In genomic region chr3:99957086-99957821, GRCh38 we compare ENCODE assay signal across 32 cellular contexts.
DNase-seq lines count a peak whose midpoint lies in the region; ATAC-seq and TF ChIP-seq lines count a peak whose summit lies in the region.
"Had no signal": no experiment of that assay in that cellular context is flagged by ENCODE, and none has a peak within 500 bp of the region (broad histone marks: within the 10 kb centered on the region; RNA-seq: fewer than 3 reads in every experiment).

No MANE protein-coding gene starts in this region.

- H3K9me3 ChIP-seq in right atrium auricular region, result no peaks in the 10 kb centered on the region
- H3K9me3 ChIP-seq: esophagus muscularis mucosa, mucosa of descending colon, pancreas had no signal

- ATAC-seq in central memory CD8-positive, alpha-beta T cell (replicated peaks; ENCODE audit: extremely low read depth, poor library complexity, severe bottlenecking), result no peak
- no peak for ATAC-seq in GM19395 (IDR thresholded peaks at IDR 0.05; ENCODE audit: unreplicated experiment)
- ATAC-seq: mucosa of descending colon; pancreas; stimulated activated naive CD8-positive, alpha-beta T cell treated with anti-CD3 and anti-CD28 coated beads, Interleukin-15, Interleukin-2, amounts not matched to agents 100 U/mL and 50 U/mL, for 24 hours had no signal

- H3K27me3 Mint-ChIP-seq in central memory CD8-positive, alpha-beta T cell, result no peaks in the 10 kb centered on the region
- H3K27me3 Mint-ChIP-seq: activated B cell treated with CpG ODN at 0.5 μM for 24 hours had no signal

- peak overlapping the region; percentile 9 for H3K27ac Mint-ChIP-seq in central memory CD8-positive, alpha-beta T cell (ENCODE audit: low read depth)
- H3K27ac Mint-ChIP-seq: activated B cell treated with CpG ODN at 0.5 μM for 24 hours, HFFc6, nephron progenitor cell had no signal

- DNase-seq in EH (ENCODE audit: low read depth) (peak; percentile 33), OCI-M1 (lab: John Stamatoyannopoulos, UW) (peak; percentile 57), retinal pigment epithelial cell (ENCODE audit: low read depth) (peak; percentile 53), right atrium auricular region (ENCODE audit: low spot score) (no peak), CD1c-positive myeloid dendritic cell (ENCODE audit: extremely low spot score) (no peak)
- no peak for DNase-seq in central memory CD8-positive, alpha-beta T cell (ENCODE audit: low spot score in 2 of 2)
- DNase-seq: ACHN; activated B cell treated with CpG ODN at 0.5 μM for 24 hours; activated CD4-positive, alpha-beta T cell treated with anti-CD3 and anti-CD28 coated beads, Interleukin-2, amount 50 U/mL, for 1 hour; activated naive CD4-positive, alpha-beta T cell treated with anti-CD3 and anti-CD28 coated beads, Interleukin-2, amount 50 U/mL, for 16 hours; anterior cingulate cortex; COR-L47; dermis blood vessel endothelial cell; DMS79 treated with DMSO at 0.1 percent for 48 hours; GOT3; HFFc6; Kasumi-1; mucosa of descending colon; NCI-H1092; NCI-H187; NCI-H2171; NCI-H510A; nephron progenitor cell; pancreas; SIG-M5; stimulated activated naive CD8-positive, alpha-beta T cell treated with anti-CD3 and anti-CD28 coated beads, Interleukin-15, Interleukin-2, amounts not matched to agents 100 U/mL and 50 U/mL, for 24 hours; SW 1271; T-helper 9 cell had no signal

- H3K9me3 Mint-ChIP-seq in central memory CD8-positive, alpha-beta T cell, result no peaks in the 10 kb centered on the region
- H3K9me3 Mint-ChIP-seq: activated B cell treated with CpG ODN at 0.5 μM for 24 hours, HFFc6, nephron progenitor cell had no signal

- no peaks in the 10 kb centered on the region for H3K36me3 Mint-ChIP-seq in central memory CD8-positive, alpha-beta T cell (ENCODE audit: insufficient read depth)

- H3K36me3 ChIP-seq in right atrium auricular region, result no peaks in the 10 kb centered on the region
- H3K36me3 ChIP-seq: esophagus muscularis mucosa, pancreas had no signal

- no peaks in the 10 kb centered on the region for H3K27me3 ChIP-seq in right atrium auricular region
- H3K27me3 ChIP-seq: esophagus muscularis mucosa, pancreas had no signal

- no peak overlapping the region for H3K4me3 Mint-ChIP-seq in central memory CD8-positive, alpha-beta T cell
- H3K4me3 Mint-ChIP-seq: activated B cell treated with CpG ODN at 0.5 μM for 24 hours, HFFc6, nephron progenitor cell had no signal

- no peak for TF ChIP-seq CTCF in retinal pigment epithelial cell (conservative IDR thresholded peaks at IDR 0.05; ENCODE audit: low read depth, low read length)
- no peak for TF ChIP-seq CTCF in right atrium auricular region (IDR thresholded peaks at IDR 0.05)

- no peak overlapping the region for H3K27ac ChIP-seq in right atrium auricular region
- H3K27ac ChIP-seq: esophagus muscularis mucosa, HL-60 had no signal

- no peak overlapping the region for H3K4me3 ChIP-seq in retinal pigment epithelial cell (ENCODE audit: low read length)
- no peak overlapping the region for H3K4me3 ChIP-seq in right atrium auricular region
- H3K4me3 ChIP-seq: esophagus muscularis mucosa, lung, mucosa of descending colon, pancreas had no signal

- H3K4me1 ChIP-seq in right atrium auricular region, result peaks cover 0 to 36% of the 10 kb centered on the region in 2 donors

- H3K4me1 Mint-ChIP-seq in central memory CD8-positive, alpha-beta T cell, result no peaks in the 10 kb centered on the region

Comparison
In these comparisons a context has a peak if more than half of its experiments do, and no peak if none do; other contexts are left out.
1. DNase-seq: peak in EH (single experiment), OCI-M1 (single experiment) and retinal pigment epithelial cell (single experiment); none in central memory CD8-positive, alpha-beta T cell (0 of 2), right atrium auricular region (single experiment) and CD1c-positive myeloid dendritic cell (single experiment).